10 cellular contexts compared by ENCODE assay signal in genomic region chr2:129233751-129234406, GRCh38.
A peak's percentile ranks its signal among the peaks of the same experiment; 100 is the strongest.
DNase-seq lines count a peak whose midpoint lies in the region.
"Had no signal": no experiment of that assay in that cellular context is flagged by ENCODE, and none has a peak within 500 bp of the region (broad histone marks: within the 10 kb centered on the region; RNA-seq: fewer than 3 reads in every experiment).

No MANE protein-coding gene starts in this region.

- no peak overlapping the region for H2AFZ ChIP-seq in mesenchymal stem cell (ENCODE audit: low read depth, low read length)

- H2BK5ac ChIP-seq in mesenchymal stem cell (ENCODE audit: low read depth, low read length, poor library complexity, severe bottlenecking) = no peak overlapping the region

- H2BK12ac ChIP-seq in mesenchymal stem cell (ENCODE audit: low read length in 2 of 2) = peak overlapping the region in 1 of 2 experiments; percentile 39

- no peak overlapping the region for H4K91ac ChIP-seq in mesenchymal stem cell (ENCODE audit: low read length)

- POLR2A ChIA-PET in CD4-positive, alpha-beta memory T cell (lab: Charles Lee; ENCODE audit: partially characterized antibody) = no interaction called here

- no peak overlapping the region for H3K18ac ChIP-seq in mesenchymal stem cell (ENCODE audit: low read depth in 1 of 2, low read length in 2 of 2)

- H3K27me3 ChIP-seq in mesenchymal stem cell (ENCODE audit: control insufficient read depth in 1 of 2, insufficient read depth in 1 of 2, low read length in 2 of 2) (no peaks in the 10 kb centered on the region), MG63 (no peaks in the 10 kb centered on the region)
- no peaks in the 10 kb centered on the region for H3K27me3 ChIP-seq in CD4-positive, alpha-beta memory T cell (ENCODE audit: insufficient read depth, low read length)
- H3K27me3 ChIP-seq: tibial nerve had no signal

- no peaks in the 10 kb centered on the region for H3K79me1 ChIP-seq in mesenchymal stem cell (replicated peaks; ENCODE audit: low read length, poor library complexity, severe bottlenecking)

- H3K4ac ChIP-seq in mesenchymal stem cell (ENCODE audit: low read depth in 1 of 2, low read length in 2 of 2) = no peak overlapping the region

- H3K4me1 Mint-ChIP-seq in activated naive CD4-positive, alpha-beta T cell treated with anti-CD3 and anti-CD28 coated beads, Interleukin-2, amount 10 ng/mL, durations not matched to agents 7 days and 5 days = no peaks in the 10 kb centered on the region
- H3K4me1 Mint-ChIP-seq in CD4-positive, alpha-beta memory T cell = no peaks in the 10 kb centered on the region

- H3K36me3 ChIP-seq in mesenchymal stem cell (ENCODE audit: control insufficient read depth in 1 of 2, insufficient read depth in 2 of 2, low read depth in 1 of 2, low read length in 2 of 2) = no peaks in the 10 kb centered on the region
- no peaks in the 10 kb centered on the region for H3K36me3 ChIP-seq in MG63
- H3K36me3 ChIP-seq in CD4-positive, alpha-beta memory T cell (ENCODE audit: insufficient read depth, low read length) = no peaks in the 10 kb centered on the region
- H3K36me3 ChIP-seq: tibial nerve had no signal

- intact Hi-C loops in CD4-positive, alpha-beta memory T cell (cut with micrococcal nuclease) = no loop called here

- WGBS in mesenchymal stem cell = 45% methylated on average over 5 of the region's 6 CpGs

- H3K9me3 ChIP-seq in mesenchymal stem cell (ENCODE audit: control insufficient read depth, low read length) (no peaks in the 10 kb centered on the region), MG63 (no peaks in the 10 kb centered on the region; the same call in 1 of the 2 replicates)
- H3K9me3 ChIP-seq in CD4-positive, alpha-beta memory T cell (ENCODE audit: control insufficient read depth in 1 of 2, low read length in 2 of 2) = no peaks in the 10 kb centered on the region

- H2BK120ac ChIP-seq in mesenchymal stem cell (ENCODE audit: low read depth, low read length) = no peak overlapping the region

- H4K8ac ChIP-seq in mesenchymal stem cell (ENCODE audit: low read length) = no peak overlapping the region

- H3K4me3 ChIP-seq in mesenchymal stem cell (ENCODE audit: insufficient read depth in 1 of 2, low read depth in 1 of 2, low read length in 2 of 2) (no peak overlapping the region), MG63 (no peak overlapping the region)
- H3K4me3 ChIP-seq in CD4-positive, alpha-beta memory T cell (ENCODE audit: low read length in 2 of 2) = no peak overlapping the region
- H3K4me3 ChIP-seq: tibial nerve had no signal

- H3K9ac ChIP-seq in mesenchymal stem cell (ENCODE audit: low read length) = no peak overlapping the region

- H3K23ac ChIP-seq in mesenchymal stem cell (ENCODE audit: low read length in 2 of 2) = no peak overlapping the region

- no peak overlapping the region for H3K4me3 Mint-ChIP-seq in activated naive CD4-positive, alpha-beta T cell treated with anti-CD3 and anti-CD28 coated beads, Interleukin-2, amount 10 ng/mL, durations not matched to agents 7 days and 5 days
- no peak overlapping the region for H3K4me3 Mint-ChIP-seq in CD4-positive, alpha-beta memory T cell

- no peak overlapping the region for H3K27ac Mint-ChIP-seq in activated naive CD4-positive, alpha-beta T cell treated with anti-CD3 and anti-CD28 coated beads, Interleukin-2, amount 10 ng/mL, durations not matched to agents 7 days and 5 days
- H3K27ac Mint-ChIP-seq in CD4-positive, alpha-beta memory T cell = no peak overlapping the region

- CTCF ChIA-PET in activated naive CD4-positive, alpha-beta T cell treated with anti-CD3 and anti-CD28 coated beads, Interleukin-2, amount 10 ng/mL, durations not matched to agents 7 days and 5 days (lab: Charles Lee) = no interaction called here
- CTCF ChIA-PET in CD4-positive, alpha-beta memory T cell (lab: Charles Lee; ENCODE audit: partially characterized antibody) = no interaction called here

- H3K9me3 Mint-ChIP-seq in activated naive CD4-positive, alpha-beta T cell treated with anti-CD3 and anti-CD28 coated beads, Interleukin-2, amount 10 ng/mL, durations not matched to agents 7 days and 5 days = no peaks in the 10 kb centered on the region
- peaks cover 0 to 13% (median 2%) of the 10 kb centered on the region in 8 donors for H3K9me3 Mint-ChIP-seq in CD4-positive, alpha-beta memory T cell

- H3K36me3 Mint-ChIP-seq in activated naive CD4-positive, alpha-beta T cell treated with anti-CD3 and anti-CD28 coated beads, Interleukin-2, amount 10 ng/mL, durations not matched to agents 7 days and 5 days = no peaks in the 10 kb centered on the region
- H3K36me3 Mint-ChIP-seq in CD4-positive, alpha-beta memory T cell = no peaks in the 10 kb centered on the region

- no peak overlapping the region for H2BK15ac ChIP-seq in mesenchymal stem cell (ENCODE audit: low read depth, poor library complexity, severe bottlenecking)

- H3K4me2 ChIP-seq in mesenchymal stem cell (ENCODE audit: low read length, poor library complexity, severe bottlenecking) = no peak overlapping the region

- H3K4me1 ChIP-seq in mesenchymal stem cell (ENCODE audit: control insufficient read depth, insufficient read depth, low read depth, low read length) = no peaks in the 10 kb centered on the region
- no peaks in the 10 kb centered on the region for H3K4me1 ChIP-seq in CD4-positive, alpha-beta memory T cell (ENCODE audit: insufficient read depth, low read length)
- H3K4me1 ChIP-seq: tibial nerve had no signal

- no peak overlapping the region for H3K27ac ChIP-seq in mesenchymal stem cell (ENCODE audit: low read length, poor library complexity, severe bottlenecking)
- H3K27ac ChIP-seq in CD4-positive, alpha-beta memory T cell (ENCODE audit: low read depth, low read length) = no peak overlapping the region
- H3K27ac ChIP-seq: tibial nerve had no signal

- H3K27me3 Mint-ChIP-seq in activated naive CD4-positive, alpha-beta T cell treated with anti-CD3 and anti-CD28 coated beads, Interleukin-2, amount 10 ng/mL, durations not matched to agents 7 days and 5 days = no peaks in the 10 kb centered on the region
- H3K27me3 Mint-ChIP-seq in CD4-positive, alpha-beta memory T cell = no peaks in the 10 kb centered on the region

- no peak overlapping the region for H3K14ac ChIP-seq in mesenchymal stem cell (ENCODE audit: low read length in 2 of 2)

- DNase-seq in DMS79 (lab: John Stamatoyannopoulos, UW) = peak; percentile 28
- peak; percentile 61 for DNase-seq in HT1080 (ENCODE audit: low read depth)
- peak; percentile 15 for DNase-seq in cerebellar cortex (ENCODE audit: low spot score)
- peak; percentile 43 for DNase-seq in mesenchymal stem cell
- DNase-seq in dermis blood vessel endothelial cell = no peak
- DNase-seq in MG63 = no peak
- no peak for DNase-seq in activated naive CD4-positive, alpha-beta T cell treated with anti-CD3 and anti-CD28 coated beads, Interleukin-2, amount 10 ng/mL, durations not matched to agents 7 days and 5 days
- DNase-seq in CD4-positive, alpha-beta memory T cell = no peak
- DNase-seq: stimulated activated CD4-positive, alpha-beta T cell treated with anti-CD3 and anti-CD28 coated beads, Interleukin-15, amount 100 ng/mL, for 24 hours had no signal

- no peak overlapping the region for H2AK5ac ChIP-seq in mesenchymal stem cell (ENCODE audit: low read length, severe bottlenecking)

Comparison
In these comparisons a context has a peak if more than half of its experiments do, and no peak if none do; other contexts are left out.
1. DNase-seq: peak in DMS79 (single experiment), HT1080 (single experiment), cerebellar cortex (single experiment) and mesenchymal stem cell (single experiment); none in dermis blood vessel endothelial cell (single experiment), MG63 (single experiment), activated naive CD4-positive, alpha-beta T cell treated with anti-CD3 and anti-CD28 coated beads, Interleukin-2, amount 10 ng/mL, durations not matched to agents 7 days and 5 days (single experiment) and CD4-positive, alpha-beta memory T cell (0 of 5).